22 cellular contexts compared by ENCODE assay signal in genomic region chr17:57067162-57067561, GRCh38.
"Had no signal": no experiment of that assay in that cellular context is flagged by ENCODE, and none has a peak within 500 bp of the region (broad histone marks: within the 10 kb centered on the region; RNA-seq: fewer than 3 reads in every experiment).

No MANE protein-coding gene starts in this region.

- FAIRE-seq: astrocyte, islet of Langerhans had no signal

- H3K36me3 Mint-ChIP-seq: activated naive CD8-positive, alpha-beta T cell treated with anti-CD3 and anti-CD28 coated beads for 36 hours; memory B cell; naive thymus-derived CD4-positive, alpha-beta T cell; neural progenitor cell had no signal

- H3K27ac Mint-ChIP-seq: activated naive CD8-positive, alpha-beta T cell treated with anti-CD3 and anti-CD28 coated beads for 36 hours; memory B cell; naive thymus-derived CD4-positive, alpha-beta T cell; neural progenitor cell had no signal

- H3K9me3 Mint-ChIP-seq: activated naive CD8-positive, alpha-beta T cell treated with anti-CD3 and anti-CD28 coated beads for 36 hours; activated T-cell treated with anti-CD3 and anti-CD28 coated beads, Interleukin-2, amount 50 U/mL, for 4 hours; central memory CD8-positive, alpha-beta T cell; memory B cell; neural progenitor cell had no signal

- H3K4me1 Mint-ChIP-seq: activated naive CD8-positive, alpha-beta T cell treated with anti-CD3 and anti-CD28 coated beads for 36 hours; central memory CD8-positive, alpha-beta T cell; naive thymus-derived CD4-positive, alpha-beta T cell had no signal

- DNase-seq: activated CD4-positive, alpha-beta T cell treated with anti-CD3 and anti-CD28 coated beads for 4 hours; activated CD4-positive, alpha-beta T cell treated with anti-CD3 and anti-CD28 coated beads, Interleukin-2, amount 50 U/mL, for 48 hours; activated CD4-positive, CD25-positive, alpha-beta regulatory T cell; activated CD8-positive, alpha-beta memory T cell treated with anti-CD3 and anti-CD28 coated beads, Interleukin-2, amount 50 U/mL, for 48 hours; activated naive CD4-positive, alpha-beta T cell treated with Interleukin-2 at 50 U/mL for 16 hours; activated naive CD8-positive, alpha-beta T cell treated with anti-CD3 and anti-CD28 coated beads for 36 hours; activated T-cell treated with anti-CD3 and anti-CD28 coated beads, Interleukin-2, amount 50 U/mL, for 4 hours; colonic mucosa; dorsolateral prefrontal cortex; heart left ventricle; naive thymus-derived CD4-positive, alpha-beta T cell; stimulated activated CD4-positive, alpha-beta T cell treated with anti-CD3 and anti-CD28 coated beads, Interleukin-2, amount 100 ng/mL, for 48 hours; stimulated activated CD8-positive, alpha-beta memory T cell treated with anti-CD3 and anti-CD28 coated beads, Interleukin-4, amount 100 ng/mL, for 48 hours; stimulated activated naive CD4-positive, alpha-beta T cell; T-helper 1 cell; uterus had no signal

- H3K4me3 ChIP-seq: colonic mucosa, dorsolateral prefrontal cortex, heart left ventricle, neural progenitor cell, thoracic aorta, uterus had no signal

- H3K4me3 Mint-ChIP-seq: activated naive CD8-positive, alpha-beta T cell treated with anti-CD3 and anti-CD28 coated beads for 36 hours; activated T-cell treated with anti-CD3 and anti-CD28 coated beads, Interleukin-2, amount 50 U/mL, for 4 hours; central memory CD8-positive, alpha-beta T cell; memory B cell; naive thymus-derived CD4-positive, alpha-beta T cell; neural progenitor cell had no signal
